Comparison of ENCODE assay signal across 8 cellular contexts in genomic region chr1:89952021-89952995, GRCh38. TPM values are rescaled to one million over a fixed set of nuclear protein-coding genes. Genes with fewer than 3 reads are reported as not detected.
DNase-seq lines count a peak whose midpoint lies in the region; ATAC-seq and TF ChIP-seq lines count a peak whose summit lies in the region.

No MANE protein-coding gene starts in this region.

- peak overlapping the region; percentile 56 for H2AFZ ChIP-seq in ACC112 (ENCODE audit: low read length, unreplicated experiment)
- peak overlapping the region; percentile 30; the same call in 1 of the 2 replicates for H2AFZ ChIP-seq in OCI-LY3 (ENCODE audit: low read depth, low read length)

- in situ Hi-C loops in GM13976 (cut with MboI; ENCODE audit: low sequenced_read_pairs, unreplicated experiment) = no loop called here

- H3K27me3 ChIP-seq in ACC112 (ENCODE audit: insufficient read depth, low read length) (no peaks in the 10 kb centered on the region), OCI-LY3 (ENCODE audit: low read depth, low read length) (no peaks in the 10 kb centered on the region)

- no peak overlapping the region for H3K9ac ChIP-seq in OCI-LY3 (ENCODE audit: low read length)

- H3K9me3 ChIP-seq in OCI-LY3 (ENCODE audit: insufficient read depth, low read length) = no peaks in the 10 kb centered on the region

- no peaks in the 10 kb centered on the region for H4K20me1 ChIP-seq in OCI-LY3 (ENCODE audit: insufficient read depth, low read length)

- no peaks in the 10 kb centered on the region for H3K36me3 ChIP-seq in ACC112 (ENCODE audit: insufficient read depth, low read length)
- H3K36me3 ChIP-seq in OCI-LY3 (replicated peaks; ENCODE audit: low read depth, low read length) = no peaks in the 10 kb centered on the region

- TF ChIP-seq CTCF in OCI-LY3 (IDR thresholded peaks at IDR 0.05; ENCODE audit: low read depth, low read length) (no peak), fibroblast of pulmonary artery (IDR thresholded peaks at IDR 0.05; ENCODE audit: low read length, missing control alignments) (no peak), GM13976 (IDR thresholded peaks at IDR 0.05; ENCODE audit: borderline replicate concordance, control extremely low read depth, extremely low read depth, insufficient read depth, missing control alignments) (no peak)

- H3K27ac ChIP-seq in ACC112 (ENCODE audit: low read depth, low read length) (peak overlapping the region; percentile 94), OCI-LY3 (ENCODE audit: low read length) (peak overlapping the region; percentile 49)

- peak; percentile 9 for ATAC-seq in GM21447 (IDR thresholded peaks at IDR 0.05; ENCODE audit: unreplicated experiment)
- ATAC-seq in HG02623 (IDR thresholded peaks at IDR 0.05; ENCODE audit: unreplicated experiment) = no peak
- no peak for ATAC-seq in left colon

- intact Hi-C loops in left colon (cut with DNase I, micrococcal nuclease) = no loop called here

- H3K4me3 ChIP-seq in ACC112 (ENCODE audit: low read depth, low read length) = 0 out of 2 replicates have a peak overlapping the region, but pooled peaks have one; percentile 0
- H3K4me3 ChIP-seq in OCI-LY3 (ENCODE audit: low read length) = peak overlapping the region; percentile 23; the same call in 1 of the 2 replicates
- H3K4me3 ChIP-seq in fibroblast of pulmonary artery (replicated peaks; ENCODE audit: low read depth, low read length) = no peak overlapping the region

- peak overlapping the region; percentile 27 for H3K4me2 ChIP-seq in OCI-LY3 (ENCODE audit: low read length)

- peak; percentile 48 for DNase-seq in fibroblast of pulmonary artery (ENCODE audit: low read depth)
- no peak for DNase-seq in NCI-H524 treated with DMSO at 0.1 percent for 48 hours (lab: John Stamatoyannopoulos, UW)
- no peak for DNase-seq in left colon
- no peak for DNase-seq in GM13976 (ENCODE audit: low spot score)

- H3K4me1 ChIP-seq in ACC112 (ENCODE audit: control insufficient read depth, insufficient read depth, low read length, unreplicated experiment) (peaks cover 30% of the 10 kb centered on the region), OCI-LY3 (ENCODE audit: low read length) (peaks cover 35% of the 10 kb centered on the region)

- H3K79me2 ChIP-seq in ACC112 (ENCODE audit: control insufficient read depth, insufficient read depth, low read length, unreplicated experiment) = no peaks in the 10 kb centered on the region
- no peaks in the 10 kb centered on the region for H3K79me2 ChIP-seq in OCI-LY3 (ENCODE audit: low read length)

RNA-seq across cellular contexts. Expression of gene ZNF326, which starts 42.6 kb away (rescaled TPM):
- total RNA-seq in left colon = 10 to 100 TPM; 28.7 to 29.8 TPM
